In the genomic region with DNA sequence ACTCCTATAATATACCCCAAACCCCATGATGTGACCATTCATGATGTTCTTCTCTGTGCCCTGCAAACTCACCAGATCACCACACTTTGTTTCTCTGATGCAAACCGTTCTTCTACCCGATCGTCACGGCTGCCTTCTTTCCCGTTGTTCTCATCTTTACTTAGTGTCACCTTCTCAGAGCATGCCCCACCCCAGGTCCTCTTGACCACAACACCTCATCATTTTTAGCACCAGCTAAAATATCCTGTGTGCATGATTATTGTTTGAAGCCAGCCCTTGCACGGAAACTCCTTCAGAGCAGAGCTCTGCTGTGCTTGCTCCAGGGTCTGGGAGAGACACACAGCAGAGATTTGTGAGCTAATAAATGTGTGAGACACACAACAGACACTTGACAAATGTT, we compare ENCODE assay signal across 8 cellular contexts.
"Had no signal": no experiment of that assay in that cellular context is flagged by ENCODE, and none has a peak within 500 bp of the region (broad histone marks: within the 10 kb centered on the region; RNA-seq: fewer than 3 reads in every experiment).

No MANE protein-coding gene starts in this region.

- DNase-seq: GM23248, GOT3, H7, HFFc6, KG1 had no signal

- H3K9ac ChIP-seq: GM23248 had no signal

- H3K4me1 ChIP-seq: HAP-1 had no signal

- FAIRE-seq: HTR-8/SVneo had no signal

- H3K27ac ChIP-seq: GM23248 had no signal

- H3K36me3 ChIP-seq: HAP-1 had no signal

- H2AFZ ChIP-seq: GM23248 had no signal

- ATAC-seq: HCT116 had no signal

- H3K4me3 ChIP-seq: GM23248, HAP-1 had no signal
